ENCODE assay signal across 13 cellular contexts in genomic region chr12:3662516-3662915, GRCh38.
A peak's percentile ranks its signal among the peaks of the same experiment; 100 is the strongest.
DNase-seq lines count a peak whose midpoint lies in the region; TF ChIP-seq lines count a peak whose summit lies in the region.
"Had no signal": no experiment of that assay in that cellular context is flagged by ENCODE, and none has a peak within 500 bp of the region (broad histone marks: within the 10 kb centered on the region; RNA-seq: fewer than 3 reads in every experiment).

No MANE protein-coding gene starts in this region.

- H3K36me3 ChIP-seq in uterus = no peaks in the 10 kb centered on the region

- H3K9me3 ChIP-seq in uterus = no peaks in the 10 kb centered on the region
- H3K9me3 ChIP-seq: heart right ventricle had no signal

- H3K27me3 ChIP-seq in uterus = no peaks in the 10 kb centered on the region
- H3K27me3 ChIP-seq: heart right ventricle had no signal

- intact Hi-C loops in uterus (cut with DNase I; ENCODE audit: low total_unique reads) = no loop called here

- H3K4me3 ChIP-seq in skeletal muscle cell (ENCODE audit: low read depth, low read length) = no peak overlapping the region
- H3K4me3 ChIP-seq in uterus = no peak overlapping the region
- H3K4me3 ChIP-seq: heart right ventricle had no signal

- DNase-seq in NOMO-1 treated with DMSO at 0.1 percent for 48 hours (lab: John Stamatoyannopoulos, UW; ENCODE audit: unreplicated experiment) (peak; percentile 6), NOMO-1 treated with dmso at 0.1 percent for 144 hours (lab: John Stamatoyannopoulos, UW; ENCODE audit: unreplicated experiment) (no peak), NCI-H1417 (lab: John Stamatoyannopoulos, UW) (peak; percentile 57 to 87 (median 58)), amniotic epithelial cell (ENCODE audit: low read depth) (peak; percentile 47), skeletal muscle cell (ENCODE audit: low read depth) (peak; percentile 56), uterus (no peak), NCI-H128 (lab: John Stamatoyannopoulos, UW; ENCODE audit: unreplicated experiment) (no peak), SKM-1 treated with dmso at 0.1 percent for 144 hours (lab: John Stamatoyannopoulos, UW; ENCODE audit: unreplicated experiment) (no peak)
- DNase-seq: ACHN, cerebellar nuclear complex, heart right ventricle, NCI-H1105 treated with DMSO at 0.1 percent for 48 hours, substantia nigra had no signal

- no peaks in the 10 kb centered on the region for H3K4me1 ChIP-seq in uterus

- TF ChIP-seq POLR2A in uterus (IDR thresholded peaks at IDR 0.05) = no peak

- no peak for TF ChIP-seq CTCF in uterus (IDR thresholded peaks at IDR 0.05)

- no peak overlapping the region for H3K27ac ChIP-seq in uterus
- H3K27ac ChIP-seq: heart right ventricle had no signal

Comparison
In these comparisons a context has a peak if more than half of its experiments do, and no peak if none do; other contexts are left out.
1. DNase-seq: peak in NOMO-1 treated with DMSO at 0.1 percent for 48 hours (single experiment), NCI-H1417 (3 of 3), amniotic epithelial cell (single experiment) and skeletal muscle cell (single experiment); none in NOMO-1 treated with dmso at 0.1 percent for 144 hours (single experiment), uterus (0 of 2), NCI-H128 (single experiment) and SKM-1 treated with dmso at 0.1 percent for 144 hours (single experiment).